In genomic region chr14:75306917-75307699, GRCh38 we compare ENCODE assay signal across 8 cellular contexts. TPM values are rescaled to one million over a fixed set of nuclear protein-coding genes. Genes with fewer than 3 reads are reported as not detected.
DNase-seq lines count a peak whose midpoint lies in the region; ATAC-seq, FAIRE-seq and TF ChIP-seq lines count a peak whose summit lies in the region.

No MANE protein-coding gene starts in this region.

- peak overlapping the region; percentile 19 for H3K27ac Mint-ChIP-seq in T-helper 1 cell treated with Interleukin-12 subunit alpha and Interleukin-12 subunit beta and Interleukin-4 antibody, amounts not matched to agents 30 μg/mL and 1 μg/mL, for 36 hours

- no peaks in the 10 kb centered on the region for H3K36me3 Mint-ChIP-seq in T-helper 1 cell treated with Interleukin-12 subunit alpha and Interleukin-12 subunit beta and Interleukin-4 antibody, amounts not matched to agents 30 μg/mL and 1 μg/mL, for 36 hours (ENCODE audit: low read depth)

- peak; percentile 86 for FAIRE-seq in GM12891 (lab: Jason Lieb, UNC)

- DNase-seq in AG09319 (ENCODE audit: extremely low read depth, low read depth) = no peak
- DNase-seq in GM12891 (ENCODE audit: insufficient read length, low spot score) = peak; percentile 34
- peak; percentile 72 for DNase-seq in NAMALWA (ENCODE audit: low spot score)
- no peak for DNase-seq in left lobe of liver (ENCODE audit: low spot score)
- no peak for DNase-seq in epidermal melanocyte (ENCODE audit: insufficient read length, low spot score)
- DNase-seq in foreskin melanocyte = no peak

- peak; percentile 47 for ATAC-seq in left lobe of liver
- ATAC-seq in HG03108 (IDR thresholded peaks at IDR 0.05; ENCODE audit: unreplicated experiment) = no peak

- H3K27me3 Mint-ChIP-seq in T-helper 1 cell treated with Interleukin-12 subunit alpha and Interleukin-12 subunit beta and Interleukin-4 antibody, amounts not matched to agents 30 μg/mL and 1 μg/mL, for 36 hours (ENCODE audit: low read depth) = no peaks in the 10 kb centered on the region

- TF ChIP-seq POLR2A in GM12891 (IDR thresholded peaks at IDR 0.05; ENCODE audit: low read depth, low read length) = no peak

- peaks cover 17% of the 10 kb centered on the region for H3K4me1 Mint-ChIP-seq in T-helper 1 cell treated with Interleukin-12 subunit alpha and Interleukin-12 subunit beta and Interleukin-4 antibody, amounts not matched to agents 30 μg/mL and 1 μg/mL, for 36 hours (ENCODE audit: low read depth)

- no peaks in the 10 kb centered on the region for H3K9me3 Mint-ChIP-seq in T-helper 1 cell treated with Interleukin-12 subunit alpha and Interleukin-12 subunit beta and Interleukin-4 antibody, amounts not matched to agents 30 μg/mL and 1 μg/mL, for 36 hours

- TF ChIP-seq CTCF in AG09319 (IDR thresholded peaks at IDR 0.05; ENCODE audit: low read depth, low read length) = peak; percentile 22

- H3K4me3 Mint-ChIP-seq in T-helper 1 cell treated with Interleukin-12 subunit alpha and Interleukin-12 subunit beta and Interleukin-4 antibody, amounts not matched to agents 30 μg/mL and 1 μg/mL, for 36 hours = no peak overlapping the region

TF ChIP-seq in GM12891, 5 proteins besides CTCF, POLR2A, EP300 and RAD21:
- no peak for TF ChIP-seq PAX5 (IDR thresholded peaks at IDR 0.05; ENCODE audit: insufficient read depth, low read length, severe bottlenecking)
- TF ChIP-seq POLR2AphosphoS5 (IDR thresholded peaks at IDR 0.05; ENCODE audit: low read depth, low read length) = no peak
- no peak; the same call in 1 of the 2 replicates for TF ChIP-seq POU2F2 (IDR thresholded peaks at IDR 0.05; ENCODE audit: low read depth, low read length)
- TF ChIP-seq TAF1 (IDR thresholded peaks at IDR 0.05; ENCODE audit: low read depth, low read length) = no peak
- no peak for TF ChIP-seq SPI1 (IDR thresholded peaks at IDR 0.05; ENCODE audit: low read depth, low read length)

RNA-seq across cellular contexts. Expression of gene FOS, which starts 28.5 kb away (rescaled TPM):
- 6.8 TPM for polyA plus RNA-seq in GM12891 (2012; ENCODE audit: low read depth, missing spikeins)
- total RNA-seq in left lobe of liver = 13.1 TPM

Comparison
In these comparisons a context has a peak if more than half of its experiments do, and no peak if none do; other contexts are left out.
1. DNase-seq: peak in GM12891 (single experiment) and NAMALWA (single experiment); none in AG09319 (single experiment), left lobe of liver (single experiment), epidermal melanocyte (single experiment) and foreskin melanocyte (single experiment).